ENCODE assay signal across 16 cellular contexts in the genomic region with DNA sequence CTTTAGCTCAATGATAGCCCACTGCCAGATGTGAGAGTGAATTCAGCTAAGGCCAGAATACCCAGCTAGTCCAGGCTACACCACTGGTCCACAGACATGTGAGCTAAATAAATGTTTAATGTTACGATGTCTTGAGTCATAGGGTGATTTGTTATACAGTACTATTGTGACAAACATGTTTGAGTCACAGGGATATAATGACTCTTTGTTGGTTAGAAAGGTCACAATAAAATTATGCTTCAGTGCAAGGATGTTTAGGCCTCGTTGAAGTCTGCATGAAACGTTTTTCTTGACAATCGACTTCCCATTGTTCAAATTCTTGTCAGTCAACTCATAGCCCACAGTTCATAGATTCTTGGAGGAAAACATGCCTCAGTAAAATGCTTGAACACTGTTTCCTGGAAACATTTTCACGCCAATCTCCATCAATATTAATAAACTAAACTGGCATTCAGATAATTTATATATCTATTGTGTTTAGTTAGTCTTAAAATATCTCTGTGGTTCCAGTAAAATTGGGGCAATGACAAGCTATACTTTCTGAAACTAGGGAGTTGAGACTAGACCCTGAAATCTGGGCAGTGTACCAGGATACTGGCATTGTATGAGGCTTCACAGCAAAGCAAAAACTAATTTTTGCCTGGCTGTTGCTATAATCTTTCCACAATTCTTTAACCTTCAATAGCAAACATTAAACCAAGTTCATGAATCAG.
DNase-seq lines count a peak whose midpoint lies in the region; ATAC-seq, FAIRE-seq and TF ChIP-seq lines count a peak whose summit lies in the region.
"Had no signal": no experiment of that assay in that cellular context is flagged by ENCODE, and none has a peak within 500 bp of the region (broad histone marks: within the 10 kb centered on the region; RNA-seq: fewer than 3 reads in every experiment).

No MANE protein-coding gene starts in this region.

- no peaks in the 10 kb centered on the region for H3K36me3 ChIP-seq in left ventricle myocardium inferior
- H3K36me3 ChIP-seq: thoracic aorta had no signal

- ATAC-seq in HG02763 (IDR thresholded peaks at IDR 0.05; ENCODE audit: unreplicated experiment), result no peak
- ATAC-seq: left cardiac atrium had no signal

- no peak overlapping the region for H3K27ac ChIP-seq in left ventricle myocardium inferior (replicated peaks)
- H3K27ac ChIP-seq: 22Rv1, thoracic aorta had no signal

- H3K9me3 ChIP-seq in left ventricle myocardium inferior (replicated peaks), result no peaks in the 10 kb centered on the region
- H3K9me3 ChIP-seq: thoracic aorta had no signal

- H3K4me1 ChIP-seq in left ventricle myocardium inferior, result peaks cover 2% of the 10 kb centered on the region

- DNase-seq in DMS53 (lab: John Stamatoyannopoulos, UW), result peak; percentile 17
- DNase-seq in DMS53 treated with DMSO at 0.1 percent for 48 hours (lab: John Stamatoyannopoulos, UW; ENCODE audit: unreplicated experiment), result no peak
- DNase-seq in SW 1271 (lab: John Stamatoyannopoulos, UW), result peak; percentile 48 to 67
- DNase-seq in fibroblast of pulmonary artery (ENCODE audit: low read depth), result peak; percentile 39
- DNase-seq in urothelium cell line (ENCODE audit: low spot score), result peak; percentile 39
- no peak for DNase-seq in NCI-H526 treated with DMSO at 0.1 percent for 48 hours (lab: John Stamatoyannopoulos, UW)
- DNase-seq in left ventricle myocardium inferior, result no peak
- DNase-seq: activated naive CD4-positive, alpha-beta T cell; cortex of kidney; left cardiac atrium; NCI-H446 treated with DMSO at 0.1 percent for 48 hours; Right ventricle myocardium superior had no signal

- no peak for FAIRE-seq in urothelium cell line (lab: Jason Lieb, UNC)
- FAIRE-seq: TTC549 had no signal

- no peaks in the 10 kb centered on the region for H3K27me3 ChIP-seq in left ventricle myocardium inferior (ENCODE audit: low read depth)

- TF ChIP-seq CTCF in fibroblast of pulmonary artery (IDR thresholded peaks at IDR 0.05; ENCODE audit: low read length, missing control alignments), result no peak
- TF ChIP-seq CTCF in left ventricle myocardium inferior (IDR thresholded peaks at IDR 0.05; ENCODE audit: borderline replicate concordance), result no peak

- intact Hi-C loops in left ventricle myocardium inferior (cut with micrococcal nuclease), result no loop called here

- H3K4me3 ChIP-seq in fibroblast of pulmonary artery (replicated peaks; ENCODE audit: low read depth, low read length) (no peak overlapping the region), left ventricle myocardium inferior (no peak overlapping the region)
- H3K4me3 ChIP-seq: thoracic aorta had no signal

Comparison
In these comparisons a context has a peak if more than half of its experiments do, and no peak if none do; other contexts are left out.
1. DNase-seq: peak in DMS53 (single experiment), SW 1271 (2 of 2), fibroblast of pulmonary artery (single experiment) and urothelium cell line (single experiment); none in DMS53 treated with DMSO at 0.1 percent for 48 hours (single experiment), NCI-H526 treated with DMSO at 0.1 percent for 48 hours (single experiment) and left ventricle myocardium inferior (single experiment).